ENCODE assay signal across 19 cellular contexts in genomic region chr18:62721837-62722795, GRCh38. TPM values are rescaled to one million over a fixed set of nuclear protein-coding genes. Genes with fewer than 3 reads are reported as not detected.
DNase-seq lines count a peak whose midpoint lies in the region; ATAC-seq, FAIRE-seq and TF ChIP-seq lines count a peak whose summit lies in the region.
"Had no signal": no experiment of that assay in that cellular context is flagged by ENCODE, and none has a peak within 500 bp of the region (broad histone marks: within the 10 kb centered on the region; RNA-seq: fewer than 3 reads in every experiment).

No MANE protein-coding gene starts in this region.

- peaks cover 54% of the 10 kb centered on the region for H3K4me1 ChIP-seq in smooth muscle cell (ENCODE audit: low read depth)

- DNase-seq in NCI-H2107 treated with DMSO at 0.1 percent for 48 hours (lab: John Stamatoyannopoulos, UW; ENCODE audit: unreplicated experiment): peak; percentile 29
- DNase-seq in NCI-H2107 (lab: John Stamatoyannopoulos, UW): no peak
- peak; percentile 28 for DNase-seq in SK-MEL-5 (ENCODE audit: low read depth, low spot score)
- no peak for DNase-seq in glutamatergic neuron
- DNase-seq in smooth muscle cell (lab: John Stamatoyannopoulos, UW; ENCODE audit: unreplicated experiment): no peak
- no peak for DNase-seq in KBM-7
- DNase-seq in RCC 7860 (ENCODE audit: low spot score): no peak
- DNase-seq: activated CD8-positive, alpha-beta memory T cell treated with anti-CD3 and anti-CD28 coated beads, Interleukin-2, amount 50 U/mL, for 4 hours; CD4-positive, CD25-positive, alpha-beta regulatory T cell; cerebellar nuclear complex; erythroblast; heart right ventricle; naive thymus-derived CD4-positive, alpha-beta T cell; stimulated activated CD4-positive, alpha-beta T cell treated with anti-CD3 and anti-CD28 coated beads, Interleukin-2, amount 100 ng/mL, for 48 hours; T-cell; upper lobe of left lung had no signal

- ATAC-seq in GM18498 (IDR thresholded peaks at IDR 0.05; ENCODE audit: unreplicated experiment): no peak
- ATAC-seq: naive thymus-derived CD4-positive, alpha-beta T cell; T-cell had no signal

- H3K4me1 Mint-ChIP-seq in glutamatergic neuron (ENCODE audit: low read depth, unreplicated experiment): peaks cover 53% of the 10 kb centered on the region

- H3K4me3 ChIP-seq in smooth muscle cell: no peak overlapping the region
- H3K4me3 ChIP-seq: upper lobe of left lung had no signal

- 48% methylated on average over 8 of the region's 8 CpGs for WGBS in smooth muscle cell (ENCODE audit: low lambda C conversion rate)

- no peaks in the 10 kb centered on the region for H3F3A ChIP-seq in smooth muscle cell (ENCODE audit: low read depth)

- no peak for FAIRE-seq in RCC 7860 (lab: Jason Lieb, UNC)

- H3K27me3 ChIP-seq in smooth muscle cell (ENCODE audit: low read depth): no peaks in the 10 kb centered on the region
- H3K27me3 ChIP-seq: heart right ventricle, upper lobe of left lung had no signal

- TF ChIP-seq CTCF in glutamatergic neuron (IDR thresholded peaks at IDR 0.05; ENCODE audit: partially characterized antibody, unreplicated experiment): no peak
- no peak for TF ChIP-seq CTCF in smooth muscle cell (IDR thresholded peaks at IDR 0.05; ENCODE audit: borderline replicate concordance, insufficient read depth, poor library complexity, severe bottlenecking)

- peak overlapping the region; percentile 16 for H3K9ac ChIP-seq in smooth muscle cell (ENCODE audit: low read depth)

- H3K27ac Mint-ChIP-seq in glutamatergic neuron (ENCODE audit: unreplicated experiment): peak overlapping the region; percentile 71
- H3K27ac Mint-ChIP-seq: activated naive CD4-positive, alpha-beta T cell treated with anti-CD3 and anti-CD28 coated beads, Interleukin-2, amount 50 U/mL, for 24 hours; CD4-positive, CD25-positive, alpha-beta regulatory T cell; T-cell had no signal

- H3K36me3 ChIP-seq in smooth muscle cell (ENCODE audit: low read depth): no peaks in the 10 kb centered on the region
- H3K36me3 ChIP-seq: heart right ventricle, upper lobe of left lung had no signal

- in situ Hi-C loops in SK-MEL-5 (cut with HindIII; ENCODE audit: low pct_unique_long_range_greater_than_20kb, low sequenced_read_pairs) (no loop called here), KBM-7 (cut with MboI; ENCODE audit: low pct_unique_long_range_greater_than_20kb, low sequenced_read_pairs) (no loop called here)

- H3K79me2 ChIP-seq in smooth muscle cell (ENCODE audit: low read depth): peaks cover 77% of the 10 kb centered on the region

- H3K4me2 ChIP-seq in smooth muscle cell: peak overlapping the region; percentile 98

- H3K36me3 Mint-ChIP-seq in glutamatergic neuron (ENCODE audit: unreplicated experiment): no peaks in the 10 kb centered on the region
- H3K36me3 Mint-ChIP-seq: activated naive CD4-positive, alpha-beta T cell treated with anti-CD3 and anti-CD28 coated beads, Interleukin-2, amount 50 U/mL, for 24 hours; CD4-positive, CD25-positive, alpha-beta regulatory T cell; T-cell had no signal

- H3K9me3 ChIP-seq in smooth muscle cell (replicated peaks; ENCODE audit: low read depth): no peaks in the 10 kb centered on the region
- H3K9me3 ChIP-seq: heart right ventricle, upper lobe of left lung had no signal

- H3K4me3 Mint-ChIP-seq in glutamatergic neuron (ENCODE audit: unreplicated experiment): peak overlapping the region; percentile 39
- H3K4me3 Mint-ChIP-seq: activated naive CD4-positive, alpha-beta T cell treated with anti-CD3 and anti-CD28 coated beads, Interleukin-2, amount 50 U/mL, for 24 hours; CD4-positive, CD25-positive, alpha-beta regulatory T cell; naive thymus-derived CD4-positive, alpha-beta T cell; T-cell had no signal

- peaks cover 9% of the 10 kb centered on the region for H3K9me3 Mint-ChIP-seq in glutamatergic neuron (ENCODE audit: unreplicated experiment)
- H3K9me3 Mint-ChIP-seq: activated naive CD4-positive, alpha-beta T cell treated with anti-CD3 and anti-CD28 coated beads, Interleukin-2, amount 50 U/mL, for 24 hours; naive thymus-derived CD4-positive, alpha-beta T cell; T-cell had no signal

- no peak overlapping the region for H3K27ac ChIP-seq in smooth muscle cell (ENCODE audit: low read depth)
- H3K27ac ChIP-seq: 22Rv1, upper lobe of left lung had no signal

- peaks cover 5% of the 10 kb centered on the region for H3K27me3 Mint-ChIP-seq in glutamatergic neuron (ENCODE audit: unreplicated experiment)
- H3K27me3 Mint-ChIP-seq: activated naive CD4-positive, alpha-beta T cell treated with anti-CD3 and anti-CD28 coated beads, Interleukin-2, amount 50 U/mL, for 24 hours; T-cell had no signal

- peaks cover 15% of the 10 kb centered on the region for H4K20me1 ChIP-seq in smooth muscle cell (ENCODE audit: low read depth)

- H2AFZ ChIP-seq in smooth muscle cell (ENCODE audit: low read depth): peak overlapping the region; percentile 32

RNA-seq across cellular contexts. Expression of gene PHLPP1, which starts 6.8 kb away (rescaled TPM):
- 15.8 and 19.1 TPM in 2 replicates for total RNA-seq in SK-MEL-5 (2014; rRNA removed; shearing (Covaris generic))
- polyA plus RNA-seq in SK-MEL-5 (2015; cell fraction: cytosol; rRNA removed): 18.7 and 25.5 TPM in 2 replicates
- 11.6 and 20.7 TPM in 2 replicates for polyA plus RNA-seq in SK-MEL-5 (2015; cell fraction: nucleus; rRNA removed)
- total RNA-seq in glutamatergic neuron (ENCODE audit: unreplicated experiment) (14.0 TPM), smooth muscle cell (4.3 and 5.3 TPM in 2 replicates)
- 1.1 and 3.1 TPM in 2 replicates for polyA plus RNA-seq in smooth muscle cell

Comparison
In these comparisons a context has a peak if more than half of its experiments do, and no peak if none do; other contexts are left out.
1. DNase-seq: peak in NCI-H2107 treated with DMSO at 0.1 percent for 48 hours (single experiment) and SK-MEL-5 (single experiment); none in NCI-H2107 (single experiment), glutamatergic neuron (single experiment), smooth muscle cell (single experiment), KBM-7 (single experiment) and RCC 7860 (single experiment).